ENCODE assay signal across 8 cellular contexts in genomic region chr16:25013751-25014499, GRCh38. TPM values are rescaled to one million over a fixed set of nuclear protein-coding genes. Genes with fewer than 3 reads are reported as not detected.
DNase-seq lines count a peak whose midpoint lies in the region; ATAC-seq and TF ChIP-seq lines count a peak whose summit lies in the region.

No MANE protein-coding gene starts in this region.

- H3K4me3 ChIP-seq in right atrium auricular region: peak overlapping the region; percentile 83 to 89
- H3K4me3 ChIP-seq in spleen: peak overlapping the region; percentile 76 to 95 (median 84)

- H3K4me1 ChIP-seq in right atrium auricular region (peaks cover 0 to 48% of the 10 kb centered on the region in 2 donors), spleen (peaks cover 57 to 93% (median 74%) of the 10 kb centered on the region in 6 donors)

- TF ChIP-seq CTCF in right atrium auricular region (IDR thresholded peaks at IDR 0.05): no peak
- no peak for TF ChIP-seq CTCF in spleen (IDR thresholded peaks at IDR 0.05 in 8 of 11, conservative IDR thresholded peaks at IDR 0.05 in 3 of 11)

- H3K4me1 Mint-ChIP-seq in T-helper 17 cell: peaks cover 63% of the 10 kb centered on the region

- intact Hi-C loops in Right ventricle myocardium superior (cut with DNase I): loop anchor here (5.0 kb wide), 1 partner anchor 37 kb away; no protein-coding TSS in a partner anchor
- intact Hi-C loops in spleen (cut with DNase I; ENCODE audit: low total_unique reads): no loop called here

- no peak for DNase-seq in right atrium auricular region (ENCODE audit: low spot score)
- DNase-seq in Right ventricle myocardium superior: no peak
- DNase-seq in T-helper 17 cell: no peak
- peak; percentile 41 for DNase-seq in globus pallidus (ENCODE audit: low spot score)
- DNase-seq in spleen: no peak
- DNase-seq in NCI-H187 (lab: John Stamatoyannopoulos, UW): no peak
- no peak for DNase-seq in AG08396 (ENCODE audit: low spot score)

- peak overlapping the region; percentile 97 for H3K4me3 Mint-ChIP-seq in T-helper 17 cell

- H3K27me3 ChIP-seq in right atrium auricular region (no peaks in the 10 kb centered on the region), spleen (replicated peaks in 1 of 7) (no peaks in the 10 kb centered on the region)

- WGBS in spleen, 5 donors: 8 to 14% (median 10%) methylated on average over 14 of the region's 14 CpGs

- no peak for TF ChIP-seq POLR2A in spleen (IDR thresholded peaks at IDR 0.05)

- H3K36me3 ChIP-seq in right atrium auricular region: no peaks in the 10 kb centered on the region
- H3K36me3 ChIP-seq in spleen: peaks cover 0 to 43% (median 0%) of the 10 kb centered on the region in 6 donors

- peak overlapping the region; percentile 95 for H3K27ac Mint-ChIP-seq in T-helper 17 cell

- H3K9me3 ChIP-seq in right atrium auricular region (no peaks in the 10 kb centered on the region), T-helper 17 cell (ENCODE audit: control insufficient read depth, low read length, poor library complexity, severe bottlenecking) (no peaks in the 10 kb centered on the region), spleen (no peaks in the 10 kb centered on the region)

- no peaks in the 10 kb centered on the region for H3K27me3 Mint-ChIP-seq in T-helper 17 cell

- H3K36me3 Mint-ChIP-seq in T-helper 17 cell (ENCODE audit: low read depth): peaks cover 10% of the 10 kb centered on the region

- peak overlapping the region; percentile 93 to 98 for H3K27ac ChIP-seq in right atrium auricular region
- H3K27ac ChIP-seq in spleen: peak overlapping the region; percentile 87 to 98 (median 94)

- ATAC-seq in Right ventricle myocardium superior (ENCODE audit: poor library complexity) (no peak), HG03045 (IDR thresholded peaks at IDR 0.05; ENCODE audit: unreplicated experiment) (peak; percentile 52), T-helper 17 cell (no peak)

RNA-seq across cellular contexts. Expression of gene ARHGAP17, which starts 1.2 kb away (rescaled TPM):
- total RNA-seq in right atrium auricular region (10 to 100 TPM; 29.9 to 31.6 TPM), Right ventricle myocardium superior (54.8 TPM), T-helper 17 cell (10 to 100 TPM; 72.3 to 72.7 TPM), spleen (100 to 1,000 TPM; 126 to 254 (median 226) TPM)
- 100 to 1,000 TPM in 2 of 3 donors, 10 to 100 TPM in 1; 62.2 to 116 (median 102) TPM for polyA plus RNA-seq in spleen
